In genomic region chr15:78778422-78778821, GRCh38 we compare ENCODE assay signal across 17 cellular contexts. TPM values are rescaled to one million over a fixed set of nuclear protein-coding genes. Genes with fewer than 3 reads are reported as not detected.
DNase-seq lines count a peak whose midpoint lies in the region; ATAC-seq and TF ChIP-seq lines count a peak whose summit lies in the region.
"Had no signal": no experiment of that assay in that cellular context is flagged by ENCODE, and none has a peak within 500 bp of the region (broad histone marks: within the 10 kb centered on the region; RNA-seq: fewer than 3 reads in every experiment).

No MANE protein-coding gene starts in this region.

- TF ChIP-seq CTCF in right atrium auricular region (IDR thresholded peaks at IDR 0.05), result no peak
- no peak for TF ChIP-seq CTCF in endodermal cell (conservative IDR thresholded peaks at IDR 0.05)
- TF ChIP-seq CTCF in osteoblast (IDR thresholded peaks at IDR 0.05; ENCODE audit: extremely low read depth, low read depth, low read length), result no peak
- TF ChIP-seq CTCF in upper lobe of right lung (IDR thresholded peaks at IDR 0.05), result no peak

- H3K4me3 ChIP-seq in right atrium auricular region (no peak overlapping the region), endodermal cell (ENCODE audit: low read length) (no peak overlapping the region), osteoblast (ENCODE audit: insufficient read depth, low read length) (no peak overlapping the region), upper lobe of right lung (no peak overlapping the region)
- H3K4me3 ChIP-seq: BLaER1 treated with 17β-estradiol and CSF1 and Interleukin-3, amounts not matched to agents 10 nM and 100 nM had no signal

- H3K4me3 Mint-ChIP-seq in endodermal cell, result no peak overlapping the region
- no peak overlapping the region for H3K4me3 Mint-ChIP-seq in stimulated activated naive CD8-positive, alpha-beta T cell treated with anti-CD3 and anti-CD28 coated beads, Interleukin-15, amount 100 ng/mL, for 72 hours
- H3K4me3 Mint-ChIP-seq: CD8-positive, alpha-beta T cell had no signal

- H3K4me2 ChIP-seq in osteoblast (ENCODE audit: insufficient read depth, low read length), result no peak overlapping the region
- H3K4me2 ChIP-seq: BLaER1 treated with 17β-estradiol and CSF1 and Interleukin-3, amounts not matched to agents 10 nM and 100 nM had no signal

- peak overlapping the region; percentile 66 to 82 for H3K27ac ChIP-seq in right atrium auricular region
- no peak overlapping the region for H3K27ac ChIP-seq in endodermal cell (ENCODE audit: low read depth, low read length)
- H3K27ac ChIP-seq in osteoblast (ENCODE audit: low read depth, low read length), result no peak overlapping the region
- peak overlapping the region; percentile 24 for H3K27ac ChIP-seq in upper lobe of right lung

- H3K36me3 Mint-ChIP-seq in endodermal cell (ENCODE audit: low read depth), result peaks cover 3% of the 10 kb centered on the region
- H3K36me3 Mint-ChIP-seq: CD8-positive, alpha-beta T cell had no signal

- no peak for DNase-seq in right atrium auricular region (ENCODE audit: low spot score)
- DNase-seq in left ventricle myocardium superior, result no peak
- peak; percentile 35 for DNase-seq in endodermal cell
- DNase-seq in osteoblast (ENCODE audit: insufficient read length, low spot score, missing footprints), result peak; percentile 27
- DNase-seq in upper lobe of right lung, result no peak
- no peak for DNase-seq in D341Med (ENCODE audit: low spot score)
- DNase-seq in stimulated activated naive CD8-positive, alpha-beta T cell treated with anti-CD3 and anti-CD28 coated beads, Interleukin-15, amount 100 ng/mL, for 72 hours, result no peak
- DNase-seq in NCI-H187 (lab: John Stamatoyannopoulos, UW), result no peak
- DNase-seq: CD8-positive, alpha-beta T cell; DMS79; Kasumi-1; MM.1S; NCI-H1092 treated with DMSO at 0.1 percent for 48 hours; NCI-H146; NK-92 treated with Interleukin-12 subunit alpha and Interleukin-12 subunit beta, amount 100 ng/mL, for 24 hours; SHP77 treated with DMSO at 0.1 percent for 48 hours had no signal

- no peaks in the 10 kb centered on the region for H3K27me3 ChIP-seq in right atrium auricular region
- no peaks in the 10 kb centered on the region for H3K27me3 ChIP-seq in endodermal cell (ENCODE audit: control insufficient read depth, insufficient read depth, low read length, poor library complexity, severe bottlenecking)
- no peaks in the 10 kb centered on the region for H3K27me3 ChIP-seq in osteoblast (ENCODE audit: insufficient read depth, low read length)
- H3K27me3 ChIP-seq in upper lobe of right lung, result no peaks in the 10 kb centered on the region
- H3K27me3 ChIP-seq: BLaER1 treated with 17β-estradiol and CSF1 and Interleukin-3, amounts not matched to agents 10 nM and 100 nM had no signal

- no peak overlapping the region for H3K9ac ChIP-seq in endodermal cell (ENCODE audit: extremely low read depth, low read length, poor library complexity, severe bottlenecking)

- no peaks in the 10 kb centered on the region for H3K27me3 Mint-ChIP-seq in endodermal cell (ENCODE audit: insufficient read depth)
- H3K27me3 Mint-ChIP-seq in stimulated activated naive CD8-positive, alpha-beta T cell treated with anti-CD3 and anti-CD28 coated beads, Interleukin-15, amount 100 ng/mL, for 72 hours, result peaks cover 20% of the 10 kb centered on the region

- H3K79me2 ChIP-seq in osteoblast (ENCODE audit: insufficient read depth, low read length), result no peaks in the 10 kb centered on the region

- H3K27ac Mint-ChIP-seq in endodermal cell, result no peak overlapping the region
- H3K27ac Mint-ChIP-seq in stimulated activated naive CD8-positive, alpha-beta T cell treated with anti-CD3 and anti-CD28 coated beads, Interleukin-15, amount 100 ng/mL, for 72 hours, result no peak overlapping the region
- H3K27ac Mint-ChIP-seq: CD8-positive, alpha-beta T cell had no signal

- H3K9me3 Mint-ChIP-seq in endodermal cell, result no peaks in the 10 kb centered on the region
- H3K9me3 Mint-ChIP-seq in stimulated activated naive CD8-positive, alpha-beta T cell treated with anti-CD3 and anti-CD28 coated beads, Interleukin-15, amount 100 ng/mL, for 72 hours, result no peaks in the 10 kb centered on the region
- H3K9me3 Mint-ChIP-seq: CD8-positive, alpha-beta T cell had no signal

- H3K9me3 ChIP-seq in right atrium auricular region, result no peaks in the 10 kb centered on the region
- H3K9me3 ChIP-seq in endodermal cell (ENCODE audit: control insufficient read depth, low read length), result no peaks in the 10 kb centered on the region
- H3K9me3 ChIP-seq in osteoblast (ENCODE audit: low read depth, low read length), result no peaks in the 10 kb centered on the region
- no peaks in the 10 kb centered on the region for H3K9me3 ChIP-seq in upper lobe of right lung
- H3K9me3 ChIP-seq: BLaER1 treated with 17β-estradiol and CSF1 and Interleukin-3, amounts not matched to agents 10 nM and 100 nM had no signal

- intact Hi-C loops in left ventricle myocardium superior (cut with micrococcal nuclease) (no loop called here), upper lobe of right lung (cut with DNase I) (no loop called here)

- H4K20me1 ChIP-seq in osteoblast (ENCODE audit: insufficient read depth, low read length), result no peaks in the 10 kb centered on the region
- H4K20me1 ChIP-seq: BLaER1 treated with 17β-estradiol and CSF1 and Interleukin-3, amounts not matched to agents 10 nM and 100 nM had no signal

- H3K4me1 ChIP-seq in right atrium auricular region (peaks cover 0 to 25% of the 10 kb centered on the region in 2 donors), endodermal cell (ENCODE audit: control insufficient read depth, insufficient read depth, low read length) (no peaks in the 10 kb centered on the region), osteoblast (ENCODE audit: insufficient read depth, low read length) (peaks cover 5% of the 10 kb centered on the region), upper lobe of right lung (peaks cover 8% of the 10 kb centered on the region)
- H3K4me1 ChIP-seq: BLaER1 treated with 17β-estradiol and CSF1 and Interleukin-3, amounts not matched to agents 10 nM and 100 nM had no signal

- no peak overlapping the region for H2AFZ ChIP-seq in osteoblast (ENCODE audit: low read length)

- H3K4me1 Mint-ChIP-seq in endodermal cell, result no peaks in the 10 kb centered on the region
- H3K4me1 Mint-ChIP-seq in stimulated activated naive CD8-positive, alpha-beta T cell treated with anti-CD3 and anti-CD28 coated beads, Interleukin-15, amount 100 ng/mL, for 72 hours, result no peaks in the 10 kb centered on the region

- 83 to 89% methylated on average over 3 to 5 of the region's 5 CpGs for WGBS in endodermal cell (ENCODE audit: insufficient coverage in 1 of 2, insufficient read length in 1 of 2), 2 experiments

- H3K36me3 ChIP-seq in right atrium auricular region (no peaks in the 10 kb centered on the region), endodermal cell (ENCODE audit: control insufficient read depth, insufficient read depth, low read length) (no peaks in the 10 kb centered on the region), osteoblast (ENCODE audit: insufficient read depth, low read length) (no peaks in the 10 kb centered on the region), upper lobe of right lung (no peaks in the 10 kb centered on the region)

- ATAC-seq in left ventricle myocardium superior (no peak), upper lobe of right lung (no peak)
- no peak for ATAC-seq in stimulated activated naive CD8-positive, alpha-beta T cell treated with anti-CD3 and anti-CD28 coated beads, Interleukin-15, amount 100 ng/mL, for 72 hours
- ATAC-seq: CD8-positive, alpha-beta T cell had no signal

RNA-seq across cellular contexts. Expression of gene ADAMTS7, which starts 32.8 kb away (rescaled TPM):
- total RNA-seq in right atrium auricular region, result 10 to 100 TPM; 20.8 to 39.2 TPM
- total RNA-seq in left ventricle myocardium superior, result 37.9 TPM
- total RNA-seq in endodermal cell, result 10 to 100 TPM; 55.8 to 67.1 TPM
- 58.8 TPM for polyA plus RNA-seq in endodermal cell (2013, experiment 1 of 2)
- polyA plus RNA-seq in endodermal cell (2013, experiment 2 of 2), result 53.4 TPM
- total RNA-seq in osteoblast, result 32.4 and 34.0 TPM in 2 replicates
- 9.1 TPM for total RNA-seq in upper lobe of right lung
- total RNA-seq: CD8-positive, alpha-beta T cell had no signal

Comparison
In these comparisons a context has a peak if more than half of its experiments do, and no peak if none do; other contexts are left out.
1. DNase-seq: peak in endodermal cell (single experiment) and osteoblast (single experiment); none in right atrium auricular region (single experiment), left ventricle myocardium superior (single experiment), upper lobe of right lung (single experiment), D341Med (single experiment), stimulated activated naive CD8-positive, alpha-beta T cell treated with anti-CD3 and anti-CD28 coated beads, Interleukin-15, amount 100 ng/mL, for 72 hours (0 of 2) and NCI-H187 (0 of 2).
2. H3K27ac ChIP-seq: peak in right atrium auricular region (2 of 2) and upper lobe of right lung (single experiment); none in endodermal cell (single experiment) and osteoblast (single experiment).